In the genomic region with DNA sequence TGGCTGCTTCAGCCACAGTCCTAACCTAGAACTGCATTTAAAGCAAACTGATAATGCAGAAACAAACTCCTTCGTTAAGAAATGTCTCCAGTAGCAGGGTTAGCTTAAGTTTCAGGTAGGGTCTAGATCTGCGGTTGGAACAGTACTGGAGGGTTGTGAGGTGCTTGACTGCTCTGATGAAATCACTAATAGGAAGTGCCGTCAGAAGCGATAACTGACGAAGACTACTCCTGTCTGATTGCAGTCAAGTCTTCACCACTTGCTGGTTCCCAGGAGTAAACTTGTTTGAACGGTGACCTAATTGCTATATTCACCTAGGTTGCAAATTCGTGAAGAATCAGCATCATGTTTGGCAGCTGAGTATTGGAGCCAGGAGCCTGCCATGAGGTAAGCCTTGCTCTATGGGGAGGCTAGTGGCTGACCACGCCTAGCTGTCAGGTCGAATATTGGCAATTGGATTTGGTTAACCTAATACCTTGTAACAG, we compare ENCODE assay signal across 8 cellular contexts. TPM values are rescaled to one million over a fixed set of nuclear protein-coding genes. Genes with fewer than 3 reads are reported as not detected.
A peak's percentile ranks its signal among the peaks of the same experiment; 100 is the strongest.
DNase-seq lines count a peak whose midpoint lies in the region; ATAC-seq, FAIRE-seq and TF ChIP-seq lines count a peak whose summit lies in the region.

No MANE protein-coding gene starts in this region.

- H3F3A ChIP-seq in SK-N-SH (replicated peaks; ENCODE audit: insufficient read depth), result peaks cover 32% of the 10 kb centered on the region

- no peaks in the 10 kb centered on the region for H3K9me2 ChIP-seq in SK-N-SH

- no peak for FAIRE-seq in pancreas (lab: Jason Lieb, UNC)

- DNase-seq in SK-N-SH, result no peak
- DNase-seq in T follicular helper cell (ENCODE audit: low read depth), result peak; percentile 24
- DNase-seq in epithelial cell of proximal tubule (ENCODE audit: low read depth), result no peak
- DNase-seq in pancreas, result peak in 3 of 6 donors; percentile 28 to 58 (median 57)
- no peak for DNase-seq in GM10248 (ENCODE audit: extremely low spot score)
- no peak for DNase-seq in activated effector memory CD4-positive, alpha-beta T cell treated with anti-CD3 and anti-CD28 coated beads, Interleukin-2, amount 50 U/mL, for 16 hours

- peaks cover 46% of the 10 kb centered on the region for H3K79me2 ChIP-seq in SK-N-SH (ENCODE audit: insufficient read depth)

- H3K27me3 ChIP-seq in SK-N-SH (ENCODE audit: insufficient read depth) (no peaks in the 10 kb centered on the region), pancreas (no peaks in the 10 kb centered on the region)

- H2AFZ ChIP-seq in SK-N-SH (ENCODE audit: low read depth), result no peak overlapping the region

- TF ChIP-seq CTCF in SK-N-SH (IDR thresholded peaks at IDR 0.05) (no peak), epithelial cell of proximal tubule (conservative IDR thresholded peaks at IDR 0.05; ENCODE audit: low read depth, low read length) (no peak), pancreas (IDR thresholded peaks at IDR 0.05) (no peak), GM10248 (IDR thresholded peaks at IDR 0.05; ENCODE audit: control extremely low read depth, extremely low read depth, low read depth, missing control alignments) (no peak)

- CTCF ChIA-PET in SK-N-SH (lab: Yijun Ruan, JAX) (interaction anchor here (0.7 to 33.7 kb wide), 6 partner anchors 7 to 81 kb away, joined by 3 to 746 read pairs (median 4); no protein-coding TSS in a partner anchor), GM10248 (lab: Yijun Ruan, JAX) (interaction anchor here (1.0 to 7.3 kb wide), 6 partner anchors 12 to 82 kb away, joined by 3 to 73 read pairs (median 14); a partner anchor contains a TSS)

- H3K36me3 ChIP-seq in SK-N-SH (replicated peaks in 1 of 2; ENCODE audit: control insufficient read depth in 1 of 2, insufficient read depth in 2 of 2, low read length in 1 of 2) (peaks cover 45% of the 10 kb centered on the region in 2 experiments), pancreas (peaks cover 0 to 28% (median 7%) of the 10 kb centered on the region in 3 donors)

- POLR2A ChIA-PET in SK-N-SH (lab: Yijun Ruan, JAX) (interaction anchor here (0.6 to 2.1 kb wide), 4 partner anchors 11 to 96 kb away, joined by 3 to 25 read pairs (median 5); no protein-coding TSS in a partner anchor), GM10248 (lab: Yijun Ruan, JAX) (interaction anchor here (0.6 to 2.7 kb wide), 6 partner anchors 11 to 499 kb away, joined by 4 to 22 read pairs (median 8); a partner anchor contains a TSS)

- no peak for TF ChIP-seq EP300 in SK-N-SH (IDR thresholded peaks at IDR 0.05; ENCODE audit: borderline replicate concordance in 1 of 2, low read depth in 1 of 2, low read length in 1 of 2)

- peak overlapping the region; percentile 96 for H3K9ac ChIP-seq in SK-N-SH

- ATAC-seq in SK-N-SH treated with all-trans-retinoic acid at 6 μM for 48 hours (no peak), pancreas (peak; percentile 2 to 23 (median 10)), HG02885 (IDR thresholded peaks at IDR 0.05; ENCODE audit: poor library complexity, unreplicated experiment) (no peak)

- no peaks in the 10 kb centered on the region for H3K9me3 ChIP-seq in SK-N-SH
- H3K9me3 ChIP-seq in pancreas, result no peaks in the 10 kb centered on the region

- H4K20me1 ChIP-seq in SK-N-SH (ENCODE audit: insufficient read depth), result peaks cover 52% of the 10 kb centered on the region

- H3K27ac ChIP-seq in SK-N-SH (ENCODE audit: low read depth in 2 of 2, low read length in 1 of 2) (peak overlapping the region; percentile 66 to 78; a peak in 3 of 4 replicates), pancreas (peak overlapping the region; percentile 62 to 89 (median 84))

- H3K4me1 ChIP-seq in SK-N-SH (ENCODE audit: control insufficient read depth in 1 of 2, insufficient read depth in 2 of 2, low read depth in 1 of 2, low read length in 1 of 2), result peaks cover 25 to 34% of the 10 kb centered on the region in 2 experiments; a peak in 3 of 4 replicates
- peaks cover 16 to 47% (median 32%) of the 10 kb centered on the region in 3 donors for H3K4me1 ChIP-seq in pancreas

- H3K4me3 ChIP-seq in SK-N-SH (ENCODE audit: low read depth in 2 of 2, low read length in 1 of 2), result peak overlapping the region; percentile 87 to 98
- H3K4me3 ChIP-seq in epithelial cell of proximal tubule (ENCODE audit: low read depth, low read length), result peak overlapping the region; percentile 79
- peak overlapping the region; percentile 77 to 96 (median 94) for H3K4me3 ChIP-seq in pancreas

- TF ChIP-seq RAD21 in SK-N-SH (IDR thresholded peaks at IDR 0.05; ENCODE audit: low read length), result no peak

- 17% methylated on average over 9 of the region's 9 CpGs for WGBS in SK-N-SH (ENCODE audit: low lambda C conversion rate)
- WGBS in pancreas, 2 donors, result 2 to 4% methylated on average over 9 of the region's 9 CpGs

- intact Hi-C loops in pancreas (cut with DNase I), result no loop called here

- H3K4me2 ChIP-seq in SK-N-SH, result peak overlapping the region; percentile 93

TF ChIP-seq in SK-N-SH, 30 proteins besides CTCF, POLR2A, EP300 and RAD21:
- TF ChIP-seq POLR2AphosphoS5 (IDR thresholded peaks at IDR 0.05; ENCODE audit: low read depth, low read length) (peak; percentile 27; the same call in 1 of the 2 replicates), FOXM1 (IDR thresholded peaks at IDR 0.05; ENCODE audit: low read depth) (no peak), SIN3A (IDR thresholded peaks at IDR 0.05; ENCODE audit: borderline replicate concordance, low read depth, low read length) (0 out of 2 replicates have a peak, but pooled peaks have one; percentile 54)

TF ChIP-seq in SK-N-SH treated with all-trans-retinoic acid at 6 μM for 48 hours, 23 proteins besides CTCF, POLR2A, EP300 and RAD21:
- TF ChIP-seq ZFP30 (CRISPR knock-in tag; IDR thresholded peaks at IDR 0.05) (no peak), GLIS3 (CRISPR knock-in tag; IDR thresholded peaks at IDR 0.05) (no peak), ESRRG (CRISPR knock-in tag; IDR thresholded peaks at IDR 0.05) (no peak), PPARA (CRISPR knock-in tag; IDR thresholded peaks at IDR 0.05; ENCODE audit: borderline replicate concordance) (no peak)
TF ChIP-seq in SK-N-SH treated with all-trans-retinoic acid at 6 μM for 48 hours: peak in this region for 0.

RNA-seq across cellular contexts. Expression of a gene that starts 24.5 kb away (rescaled TPM):
- 10.5 and 11.0 TPM in 2 replicates for polyA plus RNA-seq in SK-N-SH (2012; rRNA removed)
- polyA plus RNA-seq in SK-N-SH (2012; cell fraction: cytosol; rRNA removed), result 4.3 and 5.9 TPM in 2 replicates
- polyA plus RNA-seq in SK-N-SH (2012; cell fraction: nucleus; rRNA removed), result 10.6 and 16.4 TPM in 2 replicates
- 8.5 and 28.4 TPM in 2 replicates for total RNA-seq in epithelial cell of proximal tubule
- total RNA-seq in pancreas, result 10 to 100 TPM in 2 of 6 donors, 1 to 10 TPM in 4; 2.8 to 14.7 (median 6.0) TPM
- polyA plus RNA-seq in pancreas, result 10 to 100 TPM in 1 of 2 donors, 1 to 10 TPM in 1; 7.8 to 10.8 TPM

RNA-seq across cellular contexts. Expression of a gene that starts 52.1 kb away (rescaled TPM):
- polyA plus RNA-seq in SK-N-SH (2012; rRNA removed), result 1.2 and 1.3 TPM in 2 replicates
- 0.60 and 0.71 TPM in 2 replicates for polyA plus RNA-seq in SK-N-SH (2012; cell fraction: cytosol; rRNA removed)
- polyA plus RNA-seq in SK-N-SH (2012; cell fraction: nucleus; rRNA removed), result 1.8 and 2.0 TPM in 2 replicates
- 0.22 and 0.23 TPM in 2 replicates for total RNA-seq in epithelial cell of proximal tubule
- total RNA-seq in pancreas, result 1 to 10 TPM in 5 of 6 donors, under 1 TPM in 1; 0.95 to 2.7 (median 1.5) TPM
- 1 to 10 TPM; 2.3 to 4.0 TPM for polyA plus RNA-seq in pancreas

RNA-seq across cellular contexts. Expression of a gene that starts 59.0 kb away (rescaled TPM):
- polyA plus RNA-seq in SK-N-SH (2012; rRNA removed), result 2,465 and 2,693 TPM in 2 replicates
- 2,233 and 2,530 TPM in 2 replicates for polyA plus RNA-seq in SK-N-SH (2012; cell fraction: cytosol; rRNA removed)
- 1,335 and 1,473 TPM in 2 replicates for polyA plus RNA-seq in SK-N-SH (2012; cell fraction: nucleus; rRNA removed)
- 1,348 and 1,532 TPM in 2 replicates for total RNA-seq in epithelial cell of proximal tubule
- total RNA-seq in pancreas, result 100 to 1,000 TPM; 479 to 972 (median 684) TPM
- 100 to 1,000 TPM; 321 to 937 TPM for polyA plus RNA-seq in pancreas

Comparison
In these comparisons a context has a peak if more than half of its experiments do, and no peak if none do; other contexts are left out.
1. ATAC-seq: peak in pancreas (4 of 4); none in SK-N-SH treated with all-trans-retinoic acid at 6 μM for 48 hours (single experiment) and HG02885 (single experiment).
2. Peak in every context shown above with its lines, with median percentiles within 50 percentile points of each other: H3K4me3 ChIP-seq.